ENCODE assay signal across 35 cellular contexts in the genomic region with DNA sequence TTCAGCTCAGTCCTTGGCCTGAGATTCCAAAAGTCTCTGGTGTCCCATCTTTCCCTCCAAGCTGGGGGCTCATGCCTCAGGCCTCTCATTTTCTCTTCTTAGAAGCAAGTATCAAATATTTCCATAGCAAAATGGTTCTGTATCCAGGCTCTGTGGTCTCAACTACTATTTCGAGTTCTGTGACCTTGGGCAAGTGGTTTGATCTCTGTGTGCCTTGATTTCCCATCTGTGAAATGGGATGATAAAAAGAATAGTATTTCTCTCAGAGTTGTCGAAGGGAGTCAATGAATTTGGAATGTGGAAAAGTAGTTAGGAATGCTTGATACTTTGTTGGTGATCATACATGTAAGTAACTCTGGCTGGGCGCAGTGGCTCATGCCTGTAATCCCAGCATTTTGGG. TPM values are rescaled to one million over a fixed set of nuclear protein-coding genes. Genes with fewer than 3 reads are reported as not detected.
"Had no signal": no experiment of that assay in that cellular context is flagged by ENCODE, and none has a peak within 500 bp of the region (broad histone marks: within the 10 kb centered on the region; RNA-seq: fewer than 3 reads in every experiment).

No MANE protein-coding gene starts in this region.

- H3K36me3 ChIP-seq: ascending aorta, cardiac muscle cell, WERI-Rb-1 had no signal

- H3K27me3 ChIP-seq: ascending aorta had no signal

- H3K4me3 ChIP-seq: ascending aorta, cardiac muscle cell had no signal

- H3K27ac Mint-ChIP-seq: activated CD4-positive, alpha-beta memory T cell treated with anti-CD3 and anti-CD28 coated beads, Interleukin-2, amount 10 ng/mL, durations not matched to agents 7 days and 5 days; activated CD4-positive, alpha-beta T cell treated with anti-CD3 and anti-CD28 coated beads for 36 hours; activated CD4-positive, alpha-beta T cell treated with anti-CD3 and anti-CD28 coated beads, Interleukin-2, amount 10 ng/mL, durations not matched to agents 7 days and 5 days; activated CD8-positive, alpha-beta memory T cell treated with anti-CD3 and anti-CD28 coated beads, Interleukin-2, amount 10 ng/mL, durations not matched to agents 7 days and 5 days; activated CD8-positive, alpha-beta T cell treated with anti-CD3 and anti-CD28 coated beads, Interleukin-2, amount 10 ng/mL, durations not matched to agents 7 days and 5 days; activated naive CD4-positive, alpha-beta T cell treated with anti-CD3 and anti-CD28 coated beads, Interleukin-2, amount 10 ng/mL, durations not matched to agents 7 days and 5 days; activated naive CD4-positive, alpha-beta T cell treated with anti-CD3 and anti-CD28 coated beads, Interleukin-2, amount 50 U/mL, for 24 hours; activated naive CD8-positive, alpha-beta T cell; activated naive CD8-positive, alpha-beta T cell treated with anti-CD3 and anti-CD28 coated beads, Interleukin-2, amount 10 ng/mL, durations not matched to agents 7 days and 5 days; activated naive CD8-positive, alpha-beta T cell treated with anti-CD3 and anti-CD28 coated beads, Interleukin-2, amount 50 U/mL, for 24 hours; activated T-cell treated with anti-CD3 and anti-CD28 coated beads, Interleukin-2, amount 50 U/mL, for 24 hours; activated T-helper 2 cell treated with anti-CD3 and anti-CD28 coated beads, Interferon-gamma antibody, Interleukin-2, Interleukin-4, amounts not matched to agents 10 μg/mL and 5 μg/mL and 100 μg/mL, durations not matched to agents 14 hours and 24 hours and 36 hours; T-helper 1 cell treated with Interleukin-12 subunit alpha and Interleukin-12 subunit beta and Interleukin-4 antibody, amounts not matched to agents 30 μg/mL and 1 μg/mL, for 36 hours; T-helper 2 cell treated with Interferon-gamma antibody and Interleukin-4, amounts not matched to agents 5 μg/mL and 100 μg/mL, for 36 hours; WTC11 had no signal

- H3K4me1 Mint-ChIP-seq: activated CD4-positive, alpha-beta T cell treated with anti-CD3 and anti-CD28 coated beads for 36 hours; activated CD4-positive, alpha-beta T cell treated with anti-CD3 and anti-CD28 coated beads, Interleukin-2, amount 10 ng/mL, durations not matched to agents 7 days and 5 days; activated naive CD4-positive, alpha-beta T cell treated with anti-CD3 and anti-CD28 coated beads, Interleukin-2, amount 10 ng/mL, durations not matched to agents 7 days and 5 days; activated naive CD8-positive, alpha-beta T cell treated with anti-CD3 and anti-CD28 coated beads, Interleukin-2, amount 50 U/mL, for 24 hours; central memory CD8-positive, alpha-beta T cell had no signal

- H3K4me1 ChIP-seq: ascending aorta had no signal

- H3K4me3 Mint-ChIP-seq: activated CD4-positive, alpha-beta memory T cell treated with anti-CD3 and anti-CD28 coated beads, Interleukin-2, amount 10 ng/mL, durations not matched to agents 7 days and 5 days; activated CD4-positive, alpha-beta T cell treated with anti-CD3 and anti-CD28 coated beads for 36 hours; activated CD4-positive, alpha-beta T cell treated with anti-CD3 and anti-CD28 coated beads, Interleukin-2, amount 10 ng/mL, durations not matched to agents 7 days and 5 days; activated CD8-positive, alpha-beta memory T cell treated with anti-CD3 and anti-CD28 coated beads, Interleukin-2, amount 10 ng/mL, durations not matched to agents 7 days and 5 days; activated CD8-positive, alpha-beta T cell treated with anti-CD3 and anti-CD28 coated beads, Interleukin-2, amount 10 ng/mL, durations not matched to agents 7 days and 5 days; activated naive CD4-positive, alpha-beta T cell treated with anti-CD3 and anti-CD28 coated beads, Interleukin-2, amount 10 ng/mL, durations not matched to agents 7 days and 5 days; activated naive CD4-positive, alpha-beta T cell treated with anti-CD3 and anti-CD28 coated beads, Interleukin-2, amount 50 U/mL, for 24 hours; activated naive CD8-positive, alpha-beta T cell; activated naive CD8-positive, alpha-beta T cell treated with anti-CD3 and anti-CD28 coated beads, Interleukin-2, amount 10 ng/mL, durations not matched to agents 7 days and 5 days; activated naive CD8-positive, alpha-beta T cell treated with anti-CD3 and anti-CD28 coated beads, Interleukin-2, amount 50 U/mL, for 24 hours; activated T-cell treated with anti-CD3 and anti-CD28 coated beads, Interleukin-2, amount 50 U/mL, for 24 hours; brain; central memory CD8-positive, alpha-beta T cell; T-helper 1 cell treated with Interleukin-12 subunit alpha and Interleukin-12 subunit beta and Interleukin-4 antibody, amounts not matched to agents 30 μg/mL and 1 μg/mL, for 36 hours; T-helper 2 cell treated with Interferon-gamma antibody and Interleukin-4, amounts not matched to agents 5 μg/mL and 100 μg/mL, for 36 hours; WTC11 had no signal

- H3K27ac ChIP-seq: ascending aorta, cardiac muscle cell, WERI-Rb-1 had no signal

- H3K9me3 ChIP-seq: ascending aorta had no signal

- H3K9me3 Mint-ChIP-seq: activated CD4-positive, alpha-beta memory T cell treated with anti-CD3 and anti-CD28 coated beads, Interleukin-2, amount 10 ng/mL, durations not matched to agents 7 days and 5 days; activated CD4-positive, alpha-beta T cell treated with anti-CD3 and anti-CD28 coated beads, Interleukin-2, amount 10 ng/mL, durations not matched to agents 7 days and 5 days; activated naive CD4-positive, alpha-beta T cell treated with anti-CD3 and anti-CD28 coated beads, Interleukin-2, amount 10 ng/mL, durations not matched to agents 7 days and 5 days; activated naive CD4-positive, alpha-beta T cell treated with anti-CD3 and anti-CD28 coated beads, Interleukin-2, amount 50 U/mL, for 24 hours; activated naive CD8-positive, alpha-beta T cell treated with anti-CD3 and anti-CD28 coated beads, Interleukin-2, amount 10 ng/mL, durations not matched to agents 7 days and 5 days; activated naive CD8-positive, alpha-beta T cell treated with anti-CD3 and anti-CD28 coated beads, Interleukin-2, amount 50 U/mL, for 24 hours; activated T-cell treated with anti-CD3 and anti-CD28 coated beads, Interleukin-2, amount 50 U/mL, for 24 hours; activated T-helper 2 cell treated with anti-CD3 and anti-CD28 coated beads, Interferon-gamma antibody, Interleukin-2, Interleukin-4, amounts not matched to agents 10 μg/mL and 5 μg/mL and 100 μg/mL, durations not matched to agents 14 hours and 24 hours and 36 hours; central memory CD8-positive, alpha-beta T cell; T-helper 1 cell treated with Interleukin-12 subunit alpha and Interleukin-12 subunit beta and Interleukin-4 antibody, amounts not matched to agents 30 μg/mL and 1 μg/mL, for 36 hours; T-helper 2 cell treated with Interferon-gamma antibody and Interleukin-4, amounts not matched to agents 5 μg/mL and 100 μg/mL, for 36 hours; WTC11 had no signal

- DNase-seq: activated CD4-positive, alpha-beta memory T cell treated with anti-CD3 and anti-CD28 coated beads, Interleukin-2, amount 10 ng/mL, durations not matched to agents 7 days and 5 days; activated CD4-positive, alpha-beta T cell treated with anti-CD3 and anti-CD28 coated beads for 1 hour; activated CD4-positive, alpha-beta T cell treated with anti-CD3 and anti-CD28 coated beads for 36 hours; activated CD4-positive, alpha-beta T cell treated with anti-CD3 and anti-CD28 coated beads for 48 hours; activated CD4-positive, alpha-beta T cell treated with anti-CD3 and anti-CD28 coated beads, Interleukin-2, amount 10 ng/mL, durations not matched to agents 7 days and 5 days; activated CD4-positive, alpha-beta T cell treated with anti-CD3 and anti-CD28 coated beads, Interleukin-2, amount 50 U/mL, for 48 hours; activated CD4-positive, CD25-positive, alpha-beta regulatory T cell; activated CD8-positive, alpha-beta memory T cell treated with anti-CD3 and anti-CD28 coated beads for 24 hours; activated CD8-positive, alpha-beta memory T cell treated with anti-CD3 and anti-CD28 coated beads, Interleukin-2, amount 10 ng/mL, durations not matched to agents 7 days and 5 days; activated CD8-positive, alpha-beta memory T cell treated with anti-CD3 and anti-CD28 coated beads, Interleukin-2, amount 50 U/mL, for 48 hours; activated CD8-positive, alpha-beta T cell treated with anti-CD3 and anti-CD28 coated beads, Interleukin-2, amount 10 ng/mL, durations not matched to agents 7 days and 5 days; activated effector memory CD4-positive, alpha-beta T cell treated with Interleukin-2 at 50 U/mL for 16 hours; activated gamma-delta T cell; activated naive CD4-positive, alpha-beta T cell treated with anti-CD3 and anti-CD28 coated beads, Interleukin-2, amount 10 ng/mL, durations not matched to agents 7 days and 5 days; activated naive CD4-positive, alpha-beta T cell treated with Interleukin-2 at 50 U/mL for 16 hours; activated naive CD8-positive, alpha-beta T cell treated with anti-CD3 and anti-CD28 coated beads, Interleukin-2, amount 10 ng/mL, durations not matched to agents 7 days and 5 days; activated naive CD8-positive, alpha-beta T cell treated with anti-CD3 and anti-CD28 coated beads, Interleukin-2, amount 50 U/mL, for 24 hours; activated T-cell treated with anti-CD3 and anti-CD28 coated beads, Interleukin-2, amount 50 U/mL, for 24 hours; activated T-cell treated with anti-CD3 and anti-CD28 coated beads, Interleukin-2, amount 50 U/mL, for 48 hours; cerebellar nuclear complex; T-helper 1 cell; T-helper 2 cell; T-helper 9 cell; WERI-Rb-1 had no signal

- ATAC-seq: activated CD4-positive, alpha-beta T cell treated with anti-CD3 and anti-CD28 coated beads for 36 hours; activated CD4-positive, CD25-positive, alpha-beta regulatory T cell treated with anti-CD3 and anti-CD28 coated beads, Interleukin-2, amount 50 U/mL, for 24 hours; activated CD8-positive, alpha-beta memory T cell treated with anti-CD3 and anti-CD28 coated beads, Interleukin-2, amount 10 ng/mL, durations not matched to agents 7 days and 5 days; activated CD8-positive, alpha-beta T cell treated with anti-CD3 and anti-CD28 coated beads, Interleukin-2, amount 10 ng/mL, durations not matched to agents 7 days and 5 days; activated naive CD8-positive, alpha-beta T cell treated with anti-CD3 and anti-CD28 coated beads, Interleukin-2, amount 50 U/mL, for 24 hours; WTC11 had no signal

RNA-seq across cellular contexts. Expression of a gene that starts 6.4 kb away (rescaled TPM):
- total RNA-seq: activated CD4-positive, alpha-beta memory T cell treated with anti-CD3 and anti-CD28 coated beads, Interleukin-2, amount 10 ng/mL, durations not matched to agents 7 days and 5 days; activated CD4-positive, alpha-beta T cell treated with anti-CD3 and anti-CD28 coated beads for 36 hours; activated CD4-positive, alpha-beta T cell treated with anti-CD3 and anti-CD28 coated beads, Interleukin-2, amount 10 ng/mL, durations not matched to agents 7 days and 5 days; activated CD8-positive, alpha-beta memory T cell treated with anti-CD3 and anti-CD28 coated beads, Interleukin-2, amount 10 ng/mL, durations not matched to agents 7 days and 5 days; activated CD8-positive, alpha-beta T cell treated with anti-CD3 and anti-CD28 coated beads, Interleukin-2, amount 10 ng/mL, durations not matched to agents 7 days and 5 days; activated naive CD8-positive, alpha-beta T cell treated with anti-CD3 and anti-CD28 coated beads, Interleukin-2, amount 10 ng/mL, durations not matched to agents 7 days and 5 days had no signal
